Comparison of ENCODE assay signal across 8 cellular contexts in the genomic region with DNA sequence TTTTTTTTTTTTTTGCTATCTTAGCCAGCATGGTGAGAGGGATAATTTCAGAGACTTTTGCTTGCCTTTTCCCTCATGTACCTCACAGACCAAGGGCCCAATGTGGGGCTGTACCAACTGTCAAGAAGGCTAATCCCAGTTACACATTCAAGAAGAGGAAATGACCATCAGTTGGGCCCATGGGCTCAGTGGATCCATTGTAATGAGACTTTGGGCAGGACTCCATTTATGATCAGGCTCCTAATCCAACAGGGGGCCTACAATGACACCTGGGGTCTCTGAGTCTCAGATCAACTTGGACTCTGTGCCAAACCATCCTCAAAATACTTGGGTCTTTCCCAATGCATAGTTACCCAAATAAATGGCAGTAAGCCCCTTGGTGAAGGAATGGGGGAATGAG.
"Had no signal": no experiment of that assay in that cellular context is flagged by ENCODE, and none has a peak within 500 bp of the region (broad histone marks: within the 10 kb centered on the region; RNA-seq: fewer than 3 reads in every experiment).

No MANE protein-coding gene starts in this region.

- DNase-seq: GM23248, GOT3, H7, HCEC 1CT, KBM-7 had no signal

- H3K27ac ChIP-seq: GM23248, HL-60 had no signal

- ATAC-seq: HepG2 had no signal

- H3K4me3 ChIP-seq: GM23248 had no signal

- H3K36me3 Mint-ChIP-seq: IgD-negative memory B cell had no signal

- H3K27ac Mint-ChIP-seq: IgD-negative memory B cell had no signal

- H3K9ac ChIP-seq: GM23248 had no signal

- H3K4me3 Mint-ChIP-seq: IgD-negative memory B cell had no signal
